Comparison of ENCODE assay signal across 13 cellular contexts in genomic region chr2:68436270-68436669, GRCh38. TPM values are rescaled to one million over a fixed set of nuclear protein-coding genes. Genes with fewer than 3 reads are reported as not detected.
A peak's percentile ranks its signal among the peaks of the same experiment; 100 is the strongest.
DNase-seq lines count a peak whose midpoint lies in the region; ATAC-seq, FAIRE-seq and TF ChIP-seq lines count a peak whose summit lies in the region.
"Had no signal": no experiment of that assay in that cellular context is flagged by ENCODE, and none has a peak within 500 bp of the region (broad histone marks: within the 10 kb centered on the region; RNA-seq: fewer than 3 reads in every experiment).

No MANE protein-coding gene starts in this region.

- DNase-seq in heart left ventricle (no peak), Right ventricle myocardium superior (no peak), esophagus squamous epithelium (lab: John Stamatoyannopoulos, UW) (no peak), osteoblast (ENCODE audit: insufficient read length, low spot score, missing footprints) (peak; percentile 85), vagina (ENCODE audit: extremely low spot score in 2 of 2) (no peak), NCI-H146 treated with DMSO at 0.1 percent for 48 hours (lab: John Stamatoyannopoulos, UW; ENCODE audit: unreplicated experiment) (no peak), HTR-8/SVneo (ENCODE audit: insufficient read length, low spot score) (no peak), cerebellar nuclear complex (lab: John Stamatoyannopoulos, UW) (no peak)
- DNase-seq: activated CD4-positive, CD25-positive, alpha-beta regulatory T cell treated with anti-CD3 and anti-CD28 coated beads, Interleukin-2, amount 50 U/mL, for 72 hours; activated T-cell treated with anti-CD3 and anti-CD28 coated beads, Interleukin-2, amount 50 U/mL, for 24 hours; NCI-H1694; stimulated activated CD4-positive, alpha-beta T cell treated with anti-CD3 and anti-CD28 coated beads, Interleukin-4, amount 100 ng/mL, for 4 hours had no signal

- no peaks in the 10 kb centered on the region for H3K27me3 ChIP-seq in heart left ventricle
- H3K27me3 ChIP-seq in esophagus squamous epithelium, result no peaks in the 10 kb centered on the region
- H3K27me3 ChIP-seq in osteoblast (ENCODE audit: insufficient read depth, low read length), result no peaks in the 10 kb centered on the region
- no peaks in the 10 kb centered on the region for H3K27me3 ChIP-seq in vagina

- H2AFZ ChIP-seq in osteoblast (ENCODE audit: low read length), result peak overlapping the region; percentile 72

- H3K4me2 ChIP-seq in osteoblast (ENCODE audit: insufficient read depth, low read length), result peak overlapping the region; percentile 48

- no peaks in the 10 kb centered on the region for H4K20me1 ChIP-seq in osteoblast (ENCODE audit: insufficient read depth, low read length)

- no peaks in the 10 kb centered on the region for H3K79me2 ChIP-seq in osteoblast (ENCODE audit: insufficient read depth, low read length)

- intact Hi-C loops in heart left ventricle (cut with DNase I), result loop anchor here in 2 of 10 donors (5.0 to 10.0 kb wide), 2 partner anchors 141 to 314 kb away; no protein-coding TSS in a partner anchor
- intact Hi-C loops in Right ventricle myocardium superior (cut with DNase I), result no loop called here
- intact Hi-C loops in esophagus squamous epithelium (cut with DNase I), result no loop called here
- intact Hi-C loops in vagina (cut with DNase I), result no loop called here

- no peak for FAIRE-seq in HTR-8/SVneo (lab: Jason Lieb, UNC)
- FAIRE-seq: H54 had no signal

- WGBS in heart left ventricle, 4 donors, result 9 to 13% (median 11%) methylated on average over 4 of the region's 4 CpGs
- WGBS in esophagus squamous epithelium, 2 donors, result 48 to 64% methylated on average over 4 of the region's 4 CpGs

- TF ChIP-seq CTCF in heart left ventricle (IDR thresholded peaks at IDR 0.05), result no peak
- no peak for TF ChIP-seq CTCF in esophagus squamous epithelium (IDR thresholded peaks at IDR 0.05)
- TF ChIP-seq CTCF in osteoblast (IDR thresholded peaks at IDR 0.05; ENCODE audit: extremely low read depth, low read depth, low read length), result no peak
- TF ChIP-seq CTCF in vagina (IDR thresholded peaks at IDR 0.05), result no peak

- TF ChIP-seq POLR2A in heart left ventricle (IDR thresholded peaks at IDR 0.05) (no peak), esophagus squamous epithelium (IDR thresholded peaks at IDR 0.05) (no peak), vagina (IDR thresholded peaks at IDR 0.05) (no peak)

- peaks cover 0 to 33% (median 18%) of the 10 kb centered on the region in 12 donors for H3K4me1 ChIP-seq in heart left ventricle
- H3K4me1 ChIP-seq in esophagus squamous epithelium, result peaks cover 4 to 74% (median 20%) of the 10 kb centered on the region in 3 donors
- H3K4me1 ChIP-seq in osteoblast (ENCODE audit: insufficient read depth, low read length), result peaks cover 26% of the 10 kb centered on the region
- peaks cover 15% of the 10 kb centered on the region for H3K4me1 ChIP-seq in vagina

- no peaks in the 10 kb centered on the region for H3K36me3 ChIP-seq in heart left ventricle
- H3K36me3 ChIP-seq in esophagus squamous epithelium, result no peaks in the 10 kb centered on the region
- no peaks in the 10 kb centered on the region for H3K36me3 ChIP-seq in osteoblast (ENCODE audit: insufficient read depth, low read length)
- no peaks in the 10 kb centered on the region for H3K36me3 ChIP-seq in vagina

- no peaks in the 10 kb centered on the region for H3K9me3 ChIP-seq in heart left ventricle
- no peaks in the 10 kb centered on the region for H3K9me3 ChIP-seq in esophagus squamous epithelium
- H3K9me3 ChIP-seq in osteoblast (ENCODE audit: low read depth, low read length), result no peaks in the 10 kb centered on the region
- H3K9me3 ChIP-seq in vagina, result no peaks in the 10 kb centered on the region

- H3K4me3 ChIP-seq in heart left ventricle, result no peak overlapping the region
- no peak overlapping the region for H3K4me3 ChIP-seq in esophagus squamous epithelium
- no peak overlapping the region for H3K4me3 ChIP-seq in osteoblast (ENCODE audit: insufficient read depth, low read length)
- H3K4me3 ChIP-seq in vagina, result no peak overlapping the region

- peak overlapping the region in 9 of 12 donors; percentile 18 to 78 (median 53) for H3K27ac ChIP-seq in heart left ventricle
- peak overlapping the region in 3 of 4 donors; percentile 59 to 73 (median 71) for H3K27ac ChIP-seq in esophagus squamous epithelium
- H3K27ac ChIP-seq in osteoblast (ENCODE audit: low read depth, low read length), result peak overlapping the region; percentile 22
- peak overlapping the region; percentile 37 for H3K27ac ChIP-seq in vagina

- ATAC-seq in heart left ventricle (no peak), Right ventricle myocardium superior (ENCODE audit: poor library complexity) (no peak)

RNA-seq across cellular contexts. Expression of gene FBXO48, which starts 30.8 kb away (rescaled TPM):
- total RNA-seq in heart left ventricle (1 to 10 TPM in 6 of 9 donors, under 1 TPM in 3; 0.56 to 1.3 (median 1.1) TPM), Right ventricle myocardium superior (1.1 TPM), esophagus squamous epithelium (under 1 TPM; 0.61 to 0.95 (median 0.64) TPM), osteoblast (0.72 and 0.88 TPM in 2 replicates), vagina (1.2 TPM)
- under 1 TPM; 0.42 to 0.46 TPM for polyA plus RNA-seq in heart left ventricle

RNA-seq across cellular contexts. Expression of gene APLF, which starts 31.1 kb away (rescaled TPM):
- total RNA-seq in heart left ventricle (1 to 10 TPM; 3.9 to 7.9 (median 5.4) TPM), Right ventricle myocardium superior (4.0 TPM), esophagus squamous epithelium (1 to 10 TPM; 3.2 to 9.5 (median 4.7) TPM), osteoblast (10.0 and 10.5 TPM in 2 replicates), vagina (18.7 TPM)
- polyA plus RNA-seq in heart left ventricle, result under 1 TPM; 0.64 to 0.65 TPM
